1 cellular context compared by ENCODE assay signal in the genomic region with DNA sequence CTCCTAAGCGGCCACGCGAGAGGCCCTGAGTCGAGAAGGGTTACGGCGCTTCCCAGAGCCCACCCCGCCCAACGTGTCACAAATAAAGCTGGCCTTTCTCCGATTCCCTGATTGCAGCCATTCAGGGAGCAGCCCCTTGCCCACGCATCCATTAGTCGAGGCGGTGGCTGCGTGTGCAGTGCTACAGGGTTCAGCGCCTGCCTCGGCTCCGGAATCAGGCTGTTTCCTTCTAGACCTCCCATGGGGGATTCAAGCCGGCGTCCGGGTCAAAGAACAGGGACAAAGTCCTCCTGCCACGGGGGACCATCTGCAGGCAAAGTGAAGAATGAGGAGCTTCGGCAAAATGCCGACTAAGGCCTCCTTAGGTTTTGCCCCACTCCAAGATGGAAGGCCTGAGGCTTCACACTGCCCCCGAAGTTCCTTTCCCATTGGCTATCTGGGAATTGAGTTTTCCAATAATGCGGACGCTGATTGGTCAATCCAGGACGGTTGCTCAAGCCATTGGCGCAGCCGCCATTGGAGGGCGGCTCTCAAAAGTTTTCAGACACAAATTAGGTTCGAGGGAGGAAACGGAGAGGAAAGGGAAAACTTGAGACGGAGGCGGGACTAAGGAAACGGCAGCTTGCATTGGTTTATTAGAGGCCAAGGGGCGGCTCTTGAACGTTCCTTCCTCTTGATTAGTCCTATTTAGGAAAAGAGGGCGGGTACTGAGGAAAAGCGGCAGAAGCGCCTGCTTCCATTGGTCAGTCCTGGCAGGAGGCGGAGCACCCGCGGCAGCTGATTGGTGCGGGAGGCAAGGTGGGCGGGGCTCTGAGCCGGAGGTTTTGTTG.
TF ChIP-seq lines count a peak whose summit lies in the region.

No MANE protein-coding gene starts in this region.

TF ChIP-seq in HepG2, 621 proteins besides CTCF, POLR2A, EP300 and RAD21 (continued from another document and continues in another):
- TF ChIP-seq RXRB (CRISPR knock-in tag; IDR thresholded peaks at IDR 0.05; ENCODE audit: borderline replicate concordance) = no peak
- TF ChIP-seq ZNF792 (CRISPR knock-in tag; IDR thresholded peaks at IDR 0.05) = no peak; the same call in 1 of the 2 replicates
- TF ChIP-seq KLF13 (CRISPR knock-in tag; IDR thresholded peaks at IDR 0.05) = peak; percentile 85; the same call in 1 of the 2 replicates
- TF ChIP-seq, protein P1, sequence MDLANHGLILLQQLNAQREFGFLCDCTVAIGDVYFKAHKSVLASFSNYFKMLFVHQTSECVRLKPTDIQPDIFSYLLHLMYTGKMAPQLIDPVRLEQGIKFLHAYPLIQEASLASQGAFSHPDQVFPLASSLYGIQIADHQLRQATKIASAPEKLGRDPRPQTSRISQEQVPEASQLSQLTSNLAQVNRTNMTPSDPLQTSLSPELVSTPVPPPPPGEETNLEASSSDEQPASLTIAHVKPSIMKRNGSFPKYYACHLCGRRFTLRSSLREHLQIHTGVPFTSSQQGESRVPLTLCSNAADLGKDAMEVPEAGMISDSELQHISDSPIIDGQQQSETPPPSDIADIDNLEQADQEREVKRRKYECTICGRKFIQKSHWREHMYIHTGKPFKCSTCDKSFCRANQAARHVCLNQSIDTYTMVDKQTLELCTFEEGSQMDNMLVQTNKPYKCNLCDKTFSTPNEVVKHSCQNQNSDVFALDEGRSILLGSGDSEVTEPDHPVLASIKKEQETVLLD (CRISPR knock-in tag; IDR thresholded peaks at IDR 0.05; ENCODE audit: low read depth) = no peak
- no peak for TF ChIP-seq KLF6 (CRISPR knock-in tag; IDR thresholded peaks at IDR 0.05)
- TF ChIP-seq TCF12 (IDR thresholded peaks at IDR 0.05) = no peak
- TF ChIP-seq TCF12 (CRISPR knock-in tag; IDR thresholded peaks at IDR 0.05) = 0 out of 2 replicates have a peak, but pooled peaks have one; percentile 22
- TF ChIP-seq, protein P2, sequence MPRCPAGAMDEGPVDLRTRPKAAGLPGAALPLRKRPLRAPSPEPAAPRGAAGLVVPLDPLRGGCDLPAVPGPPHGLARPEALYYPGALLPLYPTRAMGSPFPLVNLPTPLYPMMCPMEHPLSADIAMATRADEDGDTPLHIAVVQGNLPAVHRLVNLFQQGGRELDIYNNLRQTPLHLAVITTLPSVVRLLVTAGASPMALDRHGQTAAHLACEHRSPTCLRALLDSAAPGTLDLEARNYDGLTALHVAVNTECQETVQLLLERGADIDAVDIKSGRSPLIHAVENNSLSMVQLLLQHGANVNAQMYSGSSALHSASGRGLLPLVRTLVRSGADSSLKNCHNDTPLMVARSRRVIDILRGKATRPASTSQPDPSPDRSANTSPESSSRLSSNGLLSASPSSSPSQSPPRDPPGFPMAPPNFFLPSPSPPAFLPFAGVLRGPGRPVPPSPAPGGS (CRISPR knock-in tag; IDR thresholded peaks at IDR 0.05) = peak; percentile 64; the same call in 1 of the 2 replicates
- peak; percentile 82 for TF ChIP-seq ZFY (CRISPR knock-in tag; IDR thresholded peaks at IDR 0.05)
- TF ChIP-seq, protein P3, sequence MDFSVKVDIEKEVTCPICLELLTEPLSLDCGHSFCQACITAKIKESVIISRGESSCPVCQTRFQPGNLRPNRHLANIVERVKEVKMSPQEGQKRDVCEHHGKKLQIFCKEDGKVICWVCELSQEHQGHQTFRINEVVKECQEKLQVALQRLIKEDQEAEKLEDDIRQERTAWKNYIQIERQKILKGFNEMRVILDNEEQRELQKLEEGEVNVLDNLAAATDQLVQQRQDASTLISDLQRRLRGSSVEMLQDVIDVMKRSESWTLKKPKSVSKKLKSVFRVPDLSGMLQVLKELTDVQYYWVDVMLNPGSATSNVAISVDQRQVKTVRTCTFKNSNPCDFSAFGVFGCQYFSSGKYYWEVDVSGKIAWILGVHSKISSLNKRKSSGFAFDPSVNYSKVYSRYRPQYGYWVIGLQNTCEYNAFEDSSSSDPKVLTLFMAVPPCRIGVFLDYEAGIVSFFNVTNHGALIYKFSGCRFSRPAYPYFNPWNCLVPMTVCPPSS (IDR thresholded peaks at IDR 0.05) = no peak
- TF ChIP-seq, protein P4, sequence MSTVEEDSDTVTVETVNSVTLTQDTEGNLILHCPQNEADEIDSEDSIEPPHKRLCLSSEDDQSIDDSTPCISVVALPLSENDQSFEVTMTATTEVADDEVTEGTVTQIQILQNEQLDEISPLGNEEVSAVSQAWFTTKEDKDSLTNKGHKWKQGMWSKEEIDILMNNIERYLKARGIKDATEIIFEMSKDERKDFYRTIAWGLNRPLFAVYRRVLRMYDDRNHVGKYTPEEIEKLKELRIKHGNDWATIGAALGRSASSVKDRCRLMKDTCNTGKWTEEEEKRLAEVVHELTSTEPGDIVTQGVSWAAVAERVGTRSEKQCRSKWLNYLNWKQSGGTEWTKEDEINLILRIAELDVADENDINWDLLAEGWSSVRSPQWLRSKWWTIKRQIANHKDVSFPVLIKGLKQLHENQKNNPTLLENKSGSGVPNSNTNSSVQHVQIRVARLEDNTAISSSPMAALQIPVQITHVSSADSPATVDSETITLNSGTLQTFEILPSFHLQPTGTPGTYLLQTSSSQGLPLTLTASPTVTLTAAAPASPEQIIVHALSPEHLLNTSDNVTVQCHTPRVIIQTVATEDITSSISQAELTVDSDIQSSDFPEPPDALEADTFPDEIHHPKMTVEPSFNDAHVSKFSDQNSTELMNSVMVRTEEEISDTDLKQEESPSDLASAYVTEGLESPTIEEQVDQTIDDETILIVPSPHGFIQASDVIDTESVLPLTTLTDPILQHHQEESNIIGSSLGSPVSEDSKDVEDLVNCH (CRISPR knock-in tag; IDR thresholded peaks at IDR 0.05) = no peak
- no peak for TF ChIP-seq PRMT3 (CRISPR knock-in tag; IDR thresholded peaks at IDR 0.05; ENCODE audit: borderline replicate concordance, low read depth)
- TF ChIP-seq ZFAT (CRISPR knock-in tag; conservative IDR thresholded peaks at IDR 0.05) = no peak
- peak; percentile 96 for TF ChIP-seq MIXL1 (CRISPR knock-in tag; IDR thresholded peaks at IDR 0.05)
- TF ChIP-seq GATA4 (IDR thresholded peaks at IDR 0.05; ENCODE audit: borderline replicate concordance, low read depth) = no peak
- TF ChIP-seq SALL1 (CRISPR knock-in tag; IDR thresholded peaks at IDR 0.05) = peak; percentile 72
- TF ChIP-seq ATM (IDR thresholded peaks at IDR 0.05; ENCODE audit: borderline replicate concordance) = no peak
- TF ChIP-seq ASH2L (IDR thresholded peaks at IDR 0.05; ENCODE audit: insufficient read length, low read depth, low read length) = peak; percentile 89
- TF ChIP-seq ZNF451 (CRISPR knock-in tag; IDR thresholded peaks at IDR 0.05) = no peak
- TF ChIP-seq ZFP90 (CRISPR knock-in tag; IDR thresholded peaks at IDR 0.05; ENCODE audit: borderline replicate concordance) = no peak; the same call in 1 of the 2 replicates
- TF ChIP-seq, protein P5, sequence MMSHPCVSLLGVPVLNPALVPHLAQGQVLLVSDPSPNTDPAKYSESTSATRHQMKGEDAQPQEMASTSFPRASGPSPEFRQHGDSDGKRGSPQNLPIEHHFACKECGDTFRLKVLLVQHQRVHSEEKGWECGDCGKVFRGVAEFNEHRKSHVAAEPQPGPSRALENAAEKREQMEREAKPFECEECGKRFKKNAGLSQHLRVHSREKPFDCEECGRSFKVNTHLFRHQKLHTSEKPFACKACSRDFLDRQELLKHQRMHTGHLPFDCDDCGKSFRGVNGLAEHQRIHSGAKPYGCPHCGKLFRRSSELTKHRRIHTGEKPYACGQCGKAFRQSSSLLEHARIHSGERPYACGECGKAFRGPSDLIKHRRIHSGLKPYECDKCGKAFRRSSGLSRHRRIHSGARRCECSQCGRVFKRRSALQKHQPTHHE (CRISPR knock-in tag; IDR thresholded peaks at IDR 0.05; ENCODE audit: borderline replicate concordance) = no peak
- TF ChIP-seq CC2D1A (CRISPR knock-in tag; IDR thresholded peaks at IDR 0.05) = 0 out of 2 replicates have a peak, but pooled peaks have one; percentile 21
- TF ChIP-seq SNAI1 (CRISPR knock-in tag; IDR thresholded peaks at IDR 0.05; ENCODE audit: borderline replicate concordance) = peak; percentile 68
- no peak for TF ChIP-seq TBP (CRISPR knock-in tag; IDR thresholded peaks at IDR 0.05)
- no peak for TF ChIP-seq ZNF530 (CRISPR knock-in tag; IDR thresholded peaks at IDR 0.05; ENCODE audit: low read depth)
- TF ChIP-seq, protein P6, sequence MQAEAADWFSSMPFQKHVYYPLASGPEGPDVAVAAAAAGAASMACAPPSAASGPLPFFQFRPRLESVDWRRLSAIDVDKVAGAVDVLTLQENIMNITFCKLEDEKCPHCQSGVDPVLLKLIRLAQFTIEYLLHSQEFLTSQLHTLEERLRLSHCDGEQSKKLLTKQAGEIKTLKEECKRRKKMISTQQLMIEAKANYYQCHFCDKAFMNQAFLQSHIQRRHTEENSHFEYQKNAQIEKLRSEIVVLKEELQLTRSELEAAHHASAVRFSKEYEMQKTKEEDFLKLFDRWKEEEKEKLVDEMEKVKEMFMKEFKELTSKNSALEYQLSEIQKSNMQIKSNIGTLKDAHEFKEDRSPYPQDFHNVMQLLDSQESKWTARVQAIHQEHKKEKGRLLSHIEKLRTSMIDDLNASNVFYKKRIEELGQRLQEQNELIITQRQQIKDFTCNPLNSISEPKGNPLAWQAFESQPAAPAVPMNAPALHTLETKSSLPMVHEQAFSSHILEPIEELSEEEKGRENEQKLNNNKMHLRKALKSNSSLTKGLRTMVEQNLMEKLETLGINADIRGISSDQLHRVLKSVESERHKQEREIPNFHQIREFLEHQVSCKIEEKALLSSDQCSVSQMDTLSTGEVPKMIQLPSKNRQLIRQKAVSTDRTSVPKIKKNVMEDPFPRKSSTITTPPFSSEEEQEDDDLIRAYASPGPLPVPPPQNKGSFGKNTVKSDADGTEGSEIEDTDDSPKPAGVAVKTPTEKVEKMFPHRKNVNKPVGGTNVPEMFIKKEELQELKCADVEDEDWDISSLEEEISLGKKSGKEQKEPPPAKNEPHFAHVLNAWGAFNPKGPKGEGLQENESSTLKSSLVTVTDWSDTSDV (CRISPR knock-in tag; IDR thresholded peaks at IDR 0.05) = peak; percentile 49; the same call in 1 of the 2 replicates
- peak; percentile 19; the same call in 1 of the 2 replicates for TF ChIP-seq FOSL2 (CRISPR knock-in tag; IDR thresholded peaks at IDR 0.05)
- TF ChIP-seq ZNF205 (CRISPR knock-in tag; IDR thresholded peaks at IDR 0.05) = 0 out of 2 replicates have a peak, but pooled peaks have one; percentile 17
- TF ChIP-seq, protein P7, sequence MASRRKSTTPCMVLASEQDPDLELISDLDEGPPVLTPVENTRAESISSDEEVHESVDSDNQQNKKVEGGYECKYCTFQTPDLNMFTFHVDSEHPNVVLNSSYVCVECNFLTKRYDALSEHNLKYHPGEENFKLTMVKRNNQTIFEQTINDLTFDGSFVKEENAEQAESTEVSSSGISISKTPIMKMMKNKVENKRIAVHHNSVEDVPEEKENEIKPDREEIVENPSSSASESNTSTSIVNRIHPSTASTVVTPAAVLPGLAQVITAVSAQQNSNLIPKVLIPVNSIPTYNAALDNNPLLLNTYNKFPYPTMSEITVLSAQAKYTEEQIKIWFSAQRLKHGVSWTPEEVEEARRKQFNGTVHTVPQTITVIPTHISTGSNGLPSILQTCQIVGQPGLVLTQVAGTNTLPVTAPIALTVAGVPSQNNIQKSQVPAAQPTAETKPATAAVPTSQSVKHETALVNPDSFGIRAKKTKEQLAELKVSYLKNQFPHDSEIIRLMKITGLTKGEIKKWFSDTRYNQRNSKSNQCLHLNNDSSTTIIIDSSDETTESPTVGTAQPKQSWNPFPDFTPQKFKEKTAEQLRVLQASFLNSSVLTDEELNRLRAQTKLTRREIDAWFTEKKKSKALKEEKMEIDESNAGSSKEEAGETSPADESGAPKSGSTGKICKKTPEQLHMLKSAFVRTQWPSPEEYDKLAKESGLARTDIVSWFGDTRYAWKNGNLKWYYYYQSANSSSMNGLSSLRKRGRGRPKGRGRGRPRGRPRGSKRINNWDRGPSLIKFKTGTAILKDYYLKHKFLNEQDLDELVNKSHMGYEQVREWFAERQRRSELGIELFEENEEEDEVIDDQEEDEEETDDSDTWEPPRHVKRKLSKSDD (CRISPR knock-in tag; IDR thresholded peaks at IDR 0.05; ENCODE audit: low read depth) = peak; percentile 84; the same call in 1 of the 2 replicates
- no peak; the same call in none of the 2 replicates for TF ChIP-seq ZNF605 (CRISPR knock-in tag; IDR thresholded peaks at IDR 0.05)
- peak; percentile 90; the same call in 1 of the 2 replicates for TF ChIP-seq ZNF33B (CRISPR knock-in tag; IDR thresholded peaks at IDR 0.05)
- TF ChIP-seq, protein P8, sequence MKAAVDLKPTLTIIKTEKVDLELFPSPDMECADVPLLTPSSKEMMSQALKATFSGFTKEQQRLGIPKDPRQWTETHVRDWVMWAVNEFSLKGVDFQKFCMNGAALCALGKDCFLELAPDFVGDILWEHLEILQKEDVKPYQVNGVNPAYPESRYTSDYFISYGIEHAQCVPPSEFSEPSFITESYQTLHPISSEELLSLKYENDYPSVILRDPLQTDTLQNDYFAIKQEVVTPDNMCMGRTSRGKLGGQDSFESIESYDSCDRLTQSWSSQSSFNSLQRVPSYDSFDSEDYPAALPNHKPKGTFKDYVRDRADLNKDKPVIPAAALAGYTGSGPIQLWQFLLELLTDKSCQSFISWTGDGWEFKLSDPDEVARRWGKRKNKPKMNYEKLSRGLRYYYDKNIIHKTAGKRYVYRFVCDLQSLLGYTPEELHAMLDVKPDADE (CRISPR knock-in tag; IDR thresholded peaks at IDR 0.05) = no peak
- TF ChIP-seq, protein P9, sequence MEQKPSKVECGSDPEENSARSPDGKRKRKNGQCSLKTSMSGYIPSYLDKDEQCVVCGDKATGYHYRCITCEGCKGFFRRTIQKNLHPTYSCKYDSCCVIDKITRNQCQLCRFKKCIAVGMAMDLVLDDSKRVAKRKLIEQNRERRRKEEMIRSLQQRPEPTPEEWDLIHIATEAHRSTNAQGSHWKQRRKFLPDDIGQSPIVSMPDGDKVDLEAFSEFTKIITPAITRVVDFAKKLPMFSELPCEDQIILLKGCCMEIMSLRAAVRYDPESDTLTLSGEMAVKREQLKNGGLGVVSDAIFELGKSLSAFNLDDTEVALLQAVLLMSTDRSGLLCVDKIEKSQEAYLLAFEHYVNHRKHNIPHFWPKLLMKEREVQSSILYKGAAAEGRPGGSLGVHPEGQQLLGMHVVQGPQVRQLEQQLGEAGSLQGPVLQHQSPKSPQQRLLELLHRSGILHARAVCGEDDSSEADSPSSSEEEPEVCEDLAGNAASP (CRISPR knock-in tag; IDR thresholded peaks at IDR 0.05; ENCODE audit: borderline replicate concordance) = peak; percentile 9; the same call in 1 of the 2 replicates
- TF ChIP-seq ATF7-NPFF (CRISPR knock-in tag; IDR thresholded peaks at IDR 0.05; ENCODE audit: low read depth) = peak; percentile 87
- TF ChIP-seq, protein P10, sequence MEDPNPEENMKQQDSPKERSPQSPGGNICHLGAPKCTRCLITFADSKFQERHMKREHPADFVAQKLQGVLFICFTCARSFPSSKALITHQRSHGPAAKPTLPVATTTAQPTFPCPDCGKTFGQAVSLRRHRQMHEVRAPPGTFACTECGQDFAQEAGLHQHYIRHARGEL (CRISPR knock-in tag; IDR thresholded peaks at IDR 0.05) = no peak
- TF ChIP-seq SYNCRIP (IDR thresholded peaks at IDR 0.05; ENCODE audit: insufficient read depth, low read depth, low read length) = no peak
- TF ChIP-seq ZNF678 (CRISPR knock-in tag; IDR thresholded peaks at IDR 0.05) = no peak
- TF ChIP-seq REL (CRISPR knock-in tag; conservative IDR thresholded peaks at IDR 0.05) = 0 out of 2 replicates have a peak, but pooled peaks have one; percentile 53
- TF ChIP-seq HNRNPK (IDR thresholded peaks at IDR 0.05; ENCODE audit: low read depth, low read length, poor library complexity, severe bottlenecking) = no peak
- TF ChIP-seq GATAD2A (CRISPR knock-in tag; IDR thresholded peaks at IDR 0.05) = peak; percentile 35
- TF ChIP-seq ZSCAN25 (CRISPR knock-in tag; IDR thresholded peaks at IDR 0.05) = peak; percentile 61
- TF ChIP-seq JDP2 (CRISPR knock-in tag; IDR thresholded peaks at IDR 0.05; ENCODE audit: borderline replicate concordance) = no peak
